ENCODE assay signal across 9 cellular contexts in genomic region chr16:3189869-3190268, GRCh38. TPM values are rescaled to one million over a fixed set of nuclear protein-coding genes. Genes with fewer than 3 reads are reported as not detected.
DNase-seq lines count a peak whose midpoint lies in the region; ATAC-seq and TF ChIP-seq lines count a peak whose summit lies in the region.
"Had no signal": no experiment of that assay in that cellular context is flagged by ENCODE, and none has a peak within 500 bp of the region (broad histone marks: within the 10 kb centered on the region; RNA-seq: fewer than 3 reads in every experiment).

No MANE protein-coding gene starts in this region.

- H3K4me3 ChIP-seq in BJ (ENCODE audit: low read depth, low read length) (peak overlapping the region; percentile 51), HUES6 (ENCODE audit: low read depth, low read length) (peak overlapping the region; percentile 95), adipocyte (ENCODE audit: low read length) (peak overlapping the region; percentile 49), mesendoderm (ENCODE audit: low read length) (no peak overlapping the region)

- H3K36me3 ChIP-seq in BJ (ENCODE audit: control insufficient read depth, insufficient read depth, low read length), result no peaks in the 10 kb centered on the region
- H3K36me3 ChIP-seq in HUES6 (ENCODE audit: control insufficient read depth, insufficient read depth, low read length), result no peaks in the 10 kb centered on the region
- no peaks in the 10 kb centered on the region for H3K36me3 ChIP-seq in adipocyte (ENCODE audit: control insufficient read depth, insufficient read depth, low read length, severe bottlenecking)
- no peaks in the 10 kb centered on the region for H3K36me3 ChIP-seq in mesendoderm (ENCODE audit: control insufficient read depth, insufficient read depth, low read length)

- H3K4me1 ChIP-seq in HUES6 (ENCODE audit: control insufficient read depth, insufficient read depth, low read length) (0 out of 2 replicates have a peak, but pooled peaks cover 3% of the 10 kb centered on the region), adipocyte (ENCODE audit: control insufficient read depth, insufficient read depth, low read length) (peaks cover 33% of the 10 kb centered on the region), mesendoderm (ENCODE audit: control insufficient read depth, low read depth, low read length) (no peaks in the 10 kb centered on the region)

- no peak overlapping the region for H4K5ac ChIP-seq in mesendoderm (ENCODE audit: low read length)

- no peak overlapping the region for H3K9ac ChIP-seq in HUES6 (ENCODE audit: low read length)
- H3K9ac ChIP-seq in adipocyte (ENCODE audit: low read length), result no peak overlapping the region
- no peak overlapping the region for H3K9ac ChIP-seq in mesendoderm (ENCODE audit: low read length)

- POLR2A ChIA-PET in BJ (lab: Charles Lee), result no interaction called here

- H2BK15ac ChIP-seq in mesendoderm (replicated peaks; ENCODE audit: low read depth), result no peak overlapping the region

- DNase-seq in BJ (ENCODE audit: low read depth) (no peak), adipocyte (ENCODE audit: low read depth) (no peak), mesendoderm (peak; percentile 23), GM13977 (ENCODE audit: low spot score) (no peak), SKM-1 treated with dmso at 0.1 percent for 144 hours (lab: John Stamatoyannopoulos, UW; ENCODE audit: unreplicated experiment) (no peak)
- DNase-seq: occipital lobe had no signal

- H3K23ac ChIP-seq in mesendoderm (ENCODE audit: low read length), result no peak overlapping the region

- in situ Hi-C loops in GM13977 (cut with MboI; ENCODE audit: low pct_unique_long_range_greater_than_20kb, low sequenced_read_pairs, unreplicated experiment), result no loop called here

- H3K79me1 ChIP-seq in mesendoderm (ENCODE audit: low read length), result no peaks in the 10 kb centered on the region

- no peaks in the 10 kb centered on the region for H3K79me2 ChIP-seq in mesendoderm (ENCODE audit: control insufficient read depth, insufficient read depth, low read length)

- CTCF ChIA-PET in BJ (lab: Yijun Ruan, JAX), result no interaction called here

- no peak overlapping the region for H2AK5ac ChIP-seq in mesendoderm (ENCODE audit: low read length)

- H3K27ac ChIP-seq in HUES6 (ENCODE audit: low read depth, low read length) (no peak overlapping the region), mesendoderm (ENCODE audit: low read depth, low read length) (no peak overlapping the region)

- peak overlapping the region; percentile 1 for H3K4me2 ChIP-seq in mesendoderm (ENCODE audit: low read length)

- no peak overlapping the region for H3K4ac ChIP-seq in mesendoderm (ENCODE audit: low read depth, low read length)

- no peak overlapping the region for H3K18ac ChIP-seq in mesendoderm (ENCODE audit: low read length)

- no peak for ATAC-seq in HG02884 (IDR thresholded peaks at IDR 0.05; ENCODE audit: unreplicated experiment)
- ATAC-seq in GM19467 (IDR thresholded peaks at IDR 0.05; ENCODE audit: unreplicated experiment), result no peak

- no CpG with 5 or more reads among the region's 11 CpGs for WGBS in mesendoderm (ENCODE audit: extremely low coverage, insufficient coverage, low lambda C conversion rate)

- H3K56ac ChIP-seq in mesendoderm (ENCODE audit: low read length), result peak overlapping the region; percentile 31

- no peaks in the 10 kb centered on the region for H3K9me3 ChIP-seq in HUES6 (ENCODE audit: control insufficient read depth, insufficient read depth, low read depth, low read length)
- no peaks in the 10 kb centered on the region for H3K9me3 ChIP-seq in adipocyte (ENCODE audit: control insufficient read depth, low read length)

- H3K27me3 ChIP-seq in BJ (ENCODE audit: control insufficient read depth, insufficient read depth, low read length), result no peaks in the 10 kb centered on the region
- H3K27me3 ChIP-seq in HUES6 (ENCODE audit: control insufficient read depth, insufficient read depth, low read length), result peaks cover 41% of the 10 kb centered on the region
- H3K27me3 ChIP-seq in adipocyte (replicated peaks; ENCODE audit: control insufficient read depth, insufficient read depth, low read length), result peaks cover 6% of the 10 kb centered on the region
- no peaks in the 10 kb centered on the region for H3K27me3 ChIP-seq in mesendoderm (ENCODE audit: insufficient read depth, low read length, poor library complexity)

- H2BK5ac ChIP-seq in mesendoderm (ENCODE audit: low read length), result no peak overlapping the region

- TF ChIP-seq CTCF in BJ (IDR thresholded peaks at IDR 0.05; ENCODE audit: insufficient read depth, low read depth, low read length), result no peak
- no peak for TF ChIP-seq CTCF in GM13977 (IDR thresholded peaks at IDR 0.05; ENCODE audit: extremely low read depth, insufficient read depth, missing control alignments)

- no peak overlapping the region for H2BK120ac ChIP-seq in mesendoderm (ENCODE audit: low read depth, low read length)

- H4K8ac ChIP-seq in mesendoderm (ENCODE audit: low read depth, low read length), result no peak overlapping the region

RNA-seq across cellular contexts. Expression of gene OR1F1, which starts 1.9 kb away (rescaled TPM):
- 0.33 and 0.64 TPM in 2 replicates for polyA plus RNA-seq in BJ (2011; rRNA removed)
- 0.33 TPM in 1 of 2 replicates, not detected in the other for polyA minus RNA-seq in BJ (2011; rRNA and poly(A)+ RNA removed)
- polyA plus RNA-seq in mesendoderm (2013, experiment 1 of 2), result 0.25 TPM
- polyA plus RNA-seq in mesendoderm (2013, experiment 2 of 2), result 0.11 TPM

RNA-seq across cellular contexts. Expression of gene ZNF200, which starts 45.1 kb away (rescaled TPM):
- 4.0 and 4.8 TPM in 2 replicates for polyA plus RNA-seq in BJ (2011; rRNA removed)
- 5.0 and 6.8 TPM in 2 replicates for polyA minus RNA-seq in BJ (2011; rRNA and poly(A)+ RNA removed)
- 5.5 TPM for polyA plus RNA-seq in mesendoderm (2013, experiment 1 of 2)
- 5.8 TPM for polyA plus RNA-seq in mesendoderm (2013, experiment 2 of 2)

RNA-seq across cellular contexts. Expression of gene ZNF213, which starts 55.0 kb away (rescaled TPM):
- 0.63 and 0.77 TPM in 2 replicates for polyA plus RNA-seq in BJ (2011; rRNA removed)
- 1.2 and 2.0 TPM in 2 replicates for polyA minus RNA-seq in BJ (2011; rRNA and poly(A)+ RNA removed)
- 4.3 TPM for polyA plus RNA-seq in mesendoderm (2013, experiment 1 of 2)
- polyA plus RNA-seq in mesendoderm (2013, experiment 2 of 2), result 4.6 TPM
